ENCODE assay signal across 7 cellular contexts in genomic region chr4:185395956-185396723, GRCh38.
DNase-seq lines count a peak whose midpoint lies in the region; ATAC-seq and TF ChIP-seq lines count a peak whose summit lies in the region.

No MANE protein-coding gene starts in this region.

- ATAC-seq in GM18508 (IDR thresholded peaks at IDR 0.05; ENCODE audit: insufficient read depth, unreplicated experiment) (peak; percentile 46), HG02981 (IDR thresholded peaks at IDR 0.05; ENCODE audit: unreplicated experiment) (peak; percentile 78)

- H3K4me3 ChIP-seq in retinal pigment epithelial cell (ENCODE audit: low read length) = peak overlapping the region; percentile 72

- TF ChIP-seq CTCF in retinal pigment epithelial cell (conservative IDR thresholded peaks at IDR 0.05; ENCODE audit: low read depth, low read length) = no peak

- peak; percentile 90 for DNase-seq in NCI-H2029 (lab: John Stamatoyannopoulos, UW)
- peak; percentile 90 for DNase-seq in T-helper 9 cell
- peak; percentile 99 for DNase-seq in astrocyte of the hippocampus (ENCODE audit: low read depth, low spot score)
- peak; percentile 58 to 99 (median 95) for DNase-seq in hypothalamus (lab: John Stamatoyannopoulos, UW)
- peak; percentile 89 for DNase-seq in retinal pigment epithelial cell (ENCODE audit: low read depth)

Comparison
In these comparisons a context has a peak if more than half of its experiments do, and no peak if none do; other contexts are left out.
1. Peak in every context shown above with its lines: DNase-seq, ATAC-seq and H3K4me3 ChIP-seq.